Comparison of ENCODE assay signal across 14 cellular contexts in genomic region chr4:55733874-55734437, GRCh38.
DNase-seq lines count a peak whose midpoint lies in the region; TF ChIP-seq lines count a peak whose summit lies in the region.
"Had no signal": no experiment of that assay in that cellular context is flagged by ENCODE, and none has a peak within 500 bp of the region (broad histone marks: within the 10 kb centered on the region; RNA-seq: fewer than 3 reads in every experiment).

No MANE protein-coding gene starts in this region.

- H3K36me3 Mint-ChIP-seq in nephron progenitor cell (ENCODE audit: low read depth), result no peaks in the 10 kb centered on the region

- H3K27ac Mint-ChIP-seq in nephron progenitor cell, result no peak overlapping the region

- H3K27me3 Mint-ChIP-seq in nephron progenitor cell (ENCODE audit: low read depth, poor library complexity), result peaks cover 3% of the 10 kb centered on the region

- TF ChIP-seq CTCF in fibroblast of the aortic adventitia (IDR thresholded peaks at IDR 0.05; ENCODE audit: insufficient read depth, low read length), result no peak
- TF ChIP-seq CTCF in tibial nerve (IDR thresholded peaks at IDR 0.05), result no peak
- TF ChIP-seq CTCF in nephron progenitor cell (IDR thresholded peaks at IDR 0.05), result no peak
- no peak for TF ChIP-seq CTCF in spleen (IDR thresholded peaks at IDR 0.05 in 8 of 11, conservative IDR thresholded peaks at IDR 0.05 in 3 of 11)

- H3K36me3 ChIP-seq in tibial nerve (no peaks in the 10 kb centered on the region), spleen (no peaks in the 10 kb centered on the region)
- H3K36me3 ChIP-seq: HAP-1 had no signal

- in situ Hi-C loops in SK-MEL-5 (cut with HindIII; ENCODE audit: low pct_unique_long_range_greater_than_20kb, low sequenced_read_pairs), result no loop called here

- intact Hi-C loops in spleen (cut with DNase I; ENCODE audit: low total_unique reads), result no loop called here

- TF ChIP-seq EP300 in tibial nerve (IDR thresholded peaks at IDR 0.05), result no peak

- peaks cover 7% of the 10 kb centered on the region for H3K4me1 Mint-ChIP-seq in nephron progenitor cell

- peaks cover 0 to 7% of the 10 kb centered on the region in 2 donors for H3K27me3 ChIP-seq in tibial nerve
- H3K27me3 ChIP-seq in spleen (replicated peaks in 1 of 7), result peaks cover 0 to 39% (median 0%) of the 10 kb centered on the region in 7 donors

- H3K4me3 ChIP-seq in fibroblast of the aortic adventitia (ENCODE audit: low read depth, low read length) (no peak overlapping the region), tibial nerve (no peak overlapping the region), spleen (no peak overlapping the region)
- H3K4me3 ChIP-seq: HAP-1 had no signal

- 54 to 69% methylated on average over 2 of the region's 2 CpGs for WGBS in tibial nerve, 2 donors
- 61 to 74% (median 70%) methylated on average over 2 of the region's 2 CpGs for WGBS in spleen, 5 donors

- H3K27ac ChIP-seq in tibial nerve, result no peak overlapping the region
- H3K27ac ChIP-seq in spleen, result no peak overlapping the region

- H3K9me3 Mint-ChIP-seq in nephron progenitor cell, result peaks cover 14% of the 10 kb centered on the region

- H3K9me3 ChIP-seq in tibial nerve (no peaks in the 10 kb centered on the region), spleen (no peaks in the 10 kb centered on the region)
- H3K9me3 ChIP-seq: HAP-1 had no signal

- H3K4me3 Mint-ChIP-seq in nephron progenitor cell, result no peak overlapping the region

- H3K4me1 ChIP-seq in tibial nerve (no peaks in the 10 kb centered on the region), spleen (no peaks in the 10 kb centered on the region)
- H3K4me1 ChIP-seq: HAP-1 had no signal

- peak; percentile 4 for DNase-seq in NCI-H2029 treated with DMSO at 0.1 percent for 48 hours (lab: John Stamatoyannopoulos, UW)
- no peak for DNase-seq in NCI-H2029 (lab: John Stamatoyannopoulos, UW)
- DNase-seq in SK-MEL-5 (ENCODE audit: low read depth, low spot score), result peak; percentile 19
- DNase-seq in fibroblast of the aortic adventitia (ENCODE audit: low read depth), result peak; percentile 77
- peak; percentile 37 to 48 for DNase-seq in tibial nerve (ENCODE audit: low spot score in 2 of 2)
- DNase-seq in nephron progenitor cell, result no peak
- no peak for DNase-seq in spleen
- no peak for DNase-seq in activated T-cell treated with anti-CD3 and anti-CD28 coated beads for 4 hours
- DNase-seq: 8988T; activated naive CD4-positive, alpha-beta T cell treated with anti-CD3 and anti-CD28 coated beads, Interleukin-2, amount 50 U/mL, for 16 hours; hypothalamus; retina; T-helper 2 cell had no signal

- no peak for TF ChIP-seq POLR2A in tibial nerve (IDR thresholded peaks at IDR 0.05)
- TF ChIP-seq POLR2A in spleen (IDR thresholded peaks at IDR 0.05), result no peak

Comparison
In these comparisons a context has a peak if more than half of its experiments do, and no peak if none do; other contexts are left out.
1. DNase-seq: peak in NCI-H2029 treated with DMSO at 0.1 percent for 48 hours (single experiment), SK-MEL-5 (single experiment), fibroblast of the aortic adventitia (single experiment) and tibial nerve (2 of 2); none in NCI-H2029 (single experiment), nephron progenitor cell (single experiment), spleen (single experiment) and activated T-cell treated with anti-CD3 and anti-CD28 coated beads for 4 hours (single experiment).